In the genomic region with DNA sequence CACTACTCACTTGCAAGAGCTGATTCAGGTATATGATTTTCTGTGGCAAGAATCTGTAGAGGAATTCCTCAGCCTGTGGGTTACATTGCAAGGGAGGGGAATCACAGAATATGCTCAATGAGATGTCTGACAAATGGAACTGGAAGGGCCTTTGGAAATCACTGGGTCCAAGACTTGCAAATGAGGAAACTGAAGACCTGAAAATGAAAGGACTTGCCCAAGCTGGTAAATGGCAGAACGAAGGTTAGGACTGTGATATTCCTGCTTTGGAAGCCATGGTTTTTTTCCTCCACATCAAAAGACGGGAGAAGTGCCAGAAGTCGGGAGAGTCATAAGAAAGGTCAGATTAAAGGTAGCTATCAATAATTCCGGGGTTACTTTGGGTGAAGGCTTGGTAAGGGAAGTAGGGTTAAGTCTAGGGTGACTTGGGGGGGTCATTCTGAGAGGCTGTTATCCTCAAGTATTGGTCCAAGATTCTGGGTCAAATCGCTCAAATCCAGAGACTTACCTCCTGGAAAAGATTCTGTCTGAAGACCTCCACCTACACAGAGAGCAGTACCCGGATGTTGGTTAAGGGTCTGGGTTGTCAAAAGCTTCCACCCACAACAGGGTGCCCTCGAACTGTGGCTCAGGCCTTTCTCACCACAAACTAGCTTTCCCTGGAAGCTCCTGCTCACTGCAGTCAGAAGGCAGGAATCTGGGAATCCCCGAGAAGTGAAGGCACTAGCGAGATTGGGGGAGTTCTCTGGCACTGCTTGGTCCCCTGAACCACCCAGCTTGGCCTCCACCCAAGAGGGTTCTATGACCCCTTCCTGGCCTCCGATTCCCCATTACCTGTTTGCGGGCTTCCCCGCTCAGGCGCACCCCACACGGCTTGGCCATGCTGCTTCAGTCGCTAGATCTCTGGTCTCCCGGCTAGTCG, we compare ENCODE assay signal across 8 cellular contexts. TPM values are rescaled to one million over a fixed set of nuclear protein-coding genes. Genes with fewer than 3 reads are reported as not detected.
DNase-seq lines count a peak whose midpoint lies in the region; ATAC-seq lines count a peak whose summit lies in the region.

Gene PSME2, minus strand, starts transcription at position 911 of the 922 bp plus-strand sequence. Its CDS starts 29 bp downstream, at position 882.

- H3K9me3 Mint-ChIP-seq in activated CD4-positive, alpha-beta T cell treated with anti-CD3 and anti-CD28 coated beads, Interleukin-2, amount 10 ng/mL, durations not matched to agents 7 days and 5 days, result no peaks in the 10 kb centered on the region
- no peaks in the 10 kb centered on the region for H3K9me3 Mint-ChIP-seq in natural killer cell treated with Interleukin-12 subunit alpha and Interleukin-12 subunit beta and Interleukin-15 and Interleukin-18, amount 100 ng/mL, for 72 hours

- H3K27me3 Mint-ChIP-seq in activated CD4-positive, alpha-beta T cell treated with anti-CD3 and anti-CD28 coated beads, Interleukin-2, amount 10 ng/mL, durations not matched to agents 7 days and 5 days, result no peaks in the 10 kb centered on the region
- no peaks in the 10 kb centered on the region for H3K27me3 Mint-ChIP-seq in natural killer cell treated with Interleukin-12 subunit alpha and Interleukin-12 subunit beta and Interleukin-15 and Interleukin-18, amount 100 ng/mL, for 72 hours

- no peak for ATAC-seq in esophagus mucosa
- ATAC-seq in natural killer cell treated with Interleukin-12 subunit alpha and Interleukin-12 subunit beta and Interleukin-15 and Interleukin-18, amount 100 ng/mL, for 72 hours, result no peak
- no peak for ATAC-seq in activated CD4-positive, CD25-positive, alpha-beta regulatory T cell treated with anti-CD3 and anti-CD28 coated beads, Interleukin-2, amount 50 U/mL, for 24 hours

- peaks cover 74% of the 10 kb centered on the region for H3K36me3 Mint-ChIP-seq in activated CD4-positive, alpha-beta T cell treated with anti-CD3 and anti-CD28 coated beads, Interleukin-2, amount 10 ng/mL, durations not matched to agents 7 days and 5 days (ENCODE audit: low read depth)
- H3K36me3 Mint-ChIP-seq in natural killer cell treated with Interleukin-12 subunit alpha and Interleukin-12 subunit beta and Interleukin-15 and Interleukin-18, amount 100 ng/mL, for 72 hours, result peaks cover 27% of the 10 kb centered on the region

- H3K4me3 Mint-ChIP-seq in activated CD4-positive, alpha-beta T cell treated with anti-CD3 and anti-CD28 coated beads, Interleukin-2, amount 10 ng/mL, durations not matched to agents 7 days and 5 days, result peak within 1 kb of the TSS; percentile 100
- H3K4me3 Mint-ChIP-seq in natural killer cell treated with Interleukin-12 subunit alpha and Interleukin-12 subunit beta and Interleukin-15 and Interleukin-18, amount 100 ng/mL, for 72 hours, result peak within 1 kb of the TSS; percentile 94

- peaks cover 30% of the 10 kb centered on the region for H3K4me1 ChIP-seq in SJSA1 (replicated peaks)

- peak; percentile 26 for DNase-seq in activated CD4-positive, alpha-beta T cell treated with anti-CD3 and anti-CD28 coated beads, Interleukin-2, amount 10 ng/mL, durations not matched to agents 7 days and 5 days
- DNase-seq in activated CD4-positive, alpha-beta T cell treated with anti-CD3 and anti-CD28 coated beads, Interleukin-2, amount 50 U/mL, for 4 hours, result no peak
- DNase-seq in SJSA1 (ENCODE audit: low read depth in 1 of 2, low spot score in 2 of 2), result peak; percentile 56 to 78
- DNase-seq in natural killer cell treated with Interleukin-12 subunit alpha and Interleukin-12 subunit beta and Interleukin-15 and Interleukin-18, amount 100 ng/mL, for 72 hours (ENCODE audit: low spot score), result no peak
- DNase-seq in NCI-H2081 treated with DMSO at 0.1 percent for 48 hours (lab: John Stamatoyannopoulos, UW), result no peak
- DNase-seq in cortex of kidney (lab: John Stamatoyannopoulos, UW), result no peak

- H3K27ac Mint-ChIP-seq in activated CD4-positive, alpha-beta T cell treated with anti-CD3 and anti-CD28 coated beads, Interleukin-2, amount 10 ng/mL, durations not matched to agents 7 days and 5 days, result peak within 1 kb of the TSS; percentile 99
- peak within 1 kb of the TSS; percentile 86 to 97 for H3K27ac Mint-ChIP-seq in natural killer cell treated with Interleukin-12 subunit alpha and Interleukin-12 subunit beta and Interleukin-15 and Interleukin-18, amount 100 ng/mL, for 72 hours

- no peaks in the 10 kb centered on the region for H3K27me3 ChIP-seq in SJSA1 (replicated peaks)

- POLR2A ChIA-PET in activated CD4-positive, alpha-beta T cell treated with anti-CD3 and anti-CD28 coated beads, Interleukin-2, amount 10 ng/mL, durations not matched to agents 7 days and 5 days (lab: Charles Lee), result interaction anchor here (1.2 to 3.6 kb wide), 5 partner anchors 8 to 101 kb away, joined by 3 to 25 read pairs (median 7); partner anchors contain the start of genes DCAF11, IRF9, NRL and PSME1

- CTCF ChIA-PET in activated CD4-positive, alpha-beta T cell treated with anti-CD3 and anti-CD28 coated beads, Interleukin-2, amount 10 ng/mL, durations not matched to agents 7 days and 5 days (lab: Charles Lee), result interaction anchor here (0.6 to 4.6 kb wide), 8 partner anchors 9 to 285 kb away, joined by 3 to 69 read pairs (median 4); partner anchors contain the start of genes IRF9, KHNYN and PSME1

- H3K27ac ChIP-seq in SJSA1, result peak within 1 kb of the TSS; percentile 53

- H3K4me3 ChIP-seq in SJSA1, result peak within 1 kb of the TSS; percentile 86

- peaks cover 70% of the 10 kb centered on the region for H3K36me3 ChIP-seq in SJSA1

- no peaks in the 10 kb centered on the region for H3K9me3 ChIP-seq in SJSA1 (replicated peaks)

- H3K4me1 Mint-ChIP-seq in activated CD4-positive, alpha-beta T cell treated with anti-CD3 and anti-CD28 coated beads, Interleukin-2, amount 10 ng/mL, durations not matched to agents 7 days and 5 days, result peaks cover 68% of the 10 kb centered on the region
- peaks cover 58 to 65% of the 10 kb centered on the region in 2 donors for H3K4me1 Mint-ChIP-seq in natural killer cell treated with Interleukin-12 subunit alpha and Interleukin-12 subunit beta and Interleukin-15 and Interleukin-18, amount 100 ng/mL, for 72 hours (ENCODE audit: low read depth in 2 of 2)

RNA-seq across cellular contexts. Expression of gene PSME2, which starts in this region (rescaled TPM):
- total RNA-seq in activated CD4-positive, alpha-beta T cell treated with anti-CD3 and anti-CD28 coated beads, Interleukin-2, amount 10 ng/mL, durations not matched to agents 7 days and 5 days, result 100 to 1,000 TPM; 644 to 698 TPM
- total RNA-seq in SJSA1 (2014; rRNA removed; shearing (Covaris generic)), result 161 and 167 TPM in 2 replicates
- total RNA-seq in esophagus mucosa, result 116 TPM
- 100 to 1,000 TPM; 600 to 673 TPM for total RNA-seq in natural killer cell treated with Interleukin-12 subunit alpha and Interleukin-12 subunit beta and Interleukin-15 and Interleukin-18, amount 100 ng/mL, for 72 hours

Comparison
In these comparisons a context has a peak if more than half of its experiments do, and no peak if none do; other contexts are left out.
1. DNase-seq: peak in activated CD4-positive, alpha-beta T cell treated with anti-CD3 and anti-CD28 coated beads, Interleukin-2, amount 10 ng/mL, durations not matched to agents 7 days and 5 days (single experiment) and SJSA1 (2 of 2); none in activated CD4-positive, alpha-beta T cell treated with anti-CD3 and anti-CD28 coated beads, Interleukin-2, amount 50 U/mL, for 4 hours (0 of 2), natural killer cell treated with Interleukin-12 subunit alpha and Interleukin-12 subunit beta and Interleukin-15 and Interleukin-18, amount 100 ng/mL, for 72 hours (single experiment), NCI-H2081 treated with DMSO at 0.1 percent for 48 hours (single experiment) and cortex of kidney (single experiment).